Comparison of ENCODE assay signal across 8 cellular contexts in genomic region chr3:128617557-128618397, GRCh38. TPM values are rescaled to one million over a fixed set of nuclear protein-coding genes. Genes with fewer than 3 reads are reported as not detected.
DNase-seq lines count a peak whose midpoint lies in the region; ATAC-seq and TF ChIP-seq lines count a peak whose summit lies in the region.

No MANE protein-coding gene starts in this region.

- DNase-seq in ACHN (peak; percentile 94), NCI-H2196 treated with DMSO at 0.1 percent for 48 hours (lab: John Stamatoyannopoulos, UW; ENCODE audit: unreplicated experiment) (peak; percentile 100), activated B cell treated with CpG ODN at 0.5 μM for 24 hours (peak; percentile 96), islet precursor cell (peak; percentile 98)
- DNase-seq in central memory CD8-positive, alpha-beta T cell (ENCODE audit: low spot score in 2 of 2) = peak; percentile 99
- peak; percentile 94 to 99 (median 99) for DNase-seq in stimulated activated CD4-positive, alpha-beta T cell treated with anti-CD3 and anti-CD28 coated beads, Interleukin-12 subunit alpha, Interleukin-12 subunit beta, amount 100 ng/mL, for 48 hours (ENCODE audit: low read depth in 2 of 3, low spot score in 1 of 3)

- H3K36me3 Mint-ChIP-seq in activated B cell treated with CpG ODN at 0.5 μM for 24 hours (ENCODE audit: low read depth) = peaks cover 44% of the 10 kb centered on the region
- peaks cover 40% of the 10 kb centered on the region for H3K36me3 Mint-ChIP-seq in central memory CD8-positive, alpha-beta T cell (ENCODE audit: insufficient read depth)

- ATAC-seq in GM18870 (IDR thresholded peaks at IDR 0.05; ENCODE audit: unreplicated experiment) = peak; percentile 62
- ATAC-seq in HG03135 (IDR thresholded peaks at IDR 0.05; ENCODE audit: unreplicated experiment) = peak; percentile 86
- peak; percentile 96 for ATAC-seq in activated B cell treated with CpG ODN at 0.5 μM for 24 hours (ENCODE audit: low read depth)
- peak; percentile 91 for ATAC-seq in central memory CD8-positive, alpha-beta T cell (replicated peaks; ENCODE audit: extremely low read depth, poor library complexity, severe bottlenecking)

- CTCF ChIA-PET in activated B cell treated with CpG ODN at 0.5 μM for 24 hours (lab: Charles Lee) = interaction anchor here (0.7 to 2.2 kb wide), 19 partner anchors 9 to 261 kb away, joined by 3 to 17 read pairs (median 4); partner anchors contain the start of genes ACAD9 and RAB7A

- H3K27ac Mint-ChIP-seq in activated B cell treated with CpG ODN at 0.5 μM for 24 hours = peak overlapping the region; percentile 88
- peak overlapping the region; percentile 93 for H3K27ac Mint-ChIP-seq in central memory CD8-positive, alpha-beta T cell (ENCODE audit: low read depth)

- POLR2A ChIA-PET in activated B cell treated with CpG ODN at 0.5 μM for 24 hours (lab: Charles Lee) = interaction anchor here (0.5 to 1.9 kb wide), 9 partner anchors 32 to 394 kb away, joined by 3 to 21 read pairs (median 5); partner anchors contain the start of genes ACAD9 and RPN1

- peak; percentile 94 for TF ChIP-seq CTCF in activated B cell treated with CpG ODN at 0.5 μM for 24 hours (IDR thresholded peaks at IDR 0.05)

- peaks cover 23% of the 10 kb centered on the region for H3K4me1 Mint-ChIP-seq in activated B cell treated with CpG ODN at 0.5 μM for 24 hours
- peaks cover 29% of the 10 kb centered on the region for H3K4me1 Mint-ChIP-seq in central memory CD8-positive, alpha-beta T cell

- in situ Hi-C loops in ACHN (cut with HindIII; ENCODE audit: low pct_ligation_motif_present, low pct_unique_long_range_greater_than_20kb, low sequenced_read_pairs) = no loop called here

- H3K4me3 Mint-ChIP-seq in activated B cell treated with CpG ODN at 0.5 μM for 24 hours = peak overlapping the region; percentile 91
- peak overlapping the region; percentile 93 for H3K4me3 Mint-ChIP-seq in central memory CD8-positive, alpha-beta T cell

- intact Hi-C loops in activated B cell treated with CpG ODN at 0.5 μM for 24 hours (cut with micrococcal nuclease) = loop anchor here (1.0 to 5.0 kb wide), 9 partner anchors 33 to 630 kb away; partner anchors contain the start of genes ACAD9, COPG1, RAB7A and RPN1

- no peaks in the 10 kb centered on the region for H3K27me3 Mint-ChIP-seq in activated B cell treated with CpG ODN at 0.5 μM for 24 hours
- no peaks in the 10 kb centered on the region for H3K27me3 Mint-ChIP-seq in central memory CD8-positive, alpha-beta T cell

- no peaks in the 10 kb centered on the region for H3K9me3 Mint-ChIP-seq in activated B cell treated with CpG ODN at 0.5 μM for 24 hours
- no peaks in the 10 kb centered on the region for H3K9me3 Mint-ChIP-seq in central memory CD8-positive, alpha-beta T cell

RNA-seq across cellular contexts. Expression of gene RPN1, which starts 32.8 kb away (rescaled TPM):
- total RNA-seq in activated B cell treated with CpG ODN at 0.5 μM for 24 hours = 93.4 and 95.2 TPM in 2 replicates

Comparison
In these comparisons a context has a peak if more than half of its experiments do, and no peak if none do; other contexts are left out.
1. Peak in every context shown above with its lines: DNase-seq and ATAC-seq.